ENCODE assay signal across 1 cellular context in genomic region chr2:120680136-120680761, GRCh38.
TF ChIP-seq lines count a peak whose summit lies in the region.

No MANE protein-coding gene starts in this region.

TF ChIP-seq in H1, 55 proteins besides CTCF, POLR2A, EP300 and RAD21 (continued from another document):
- TF ChIP-seq CHD7 (IDR thresholded peaks at IDR 0.05; ENCODE audit: insufficient replicate concordance, low read length) (no peak), ZNF274 (IDR thresholded peaks at IDR 0.05; ENCODE audit: borderline replicate concordance, extremely low read depth, low read length) (no peak), RNF2 (IDR thresholded peaks at IDR 0.05; ENCODE audit: borderline replicate concordance, low read depth, low read length, missing control alignments, poor library complexity, severe bottlenecking) (no peak), SP4 (IDR thresholded peaks at IDR 0.05; ENCODE audit: low read length) (no peak), BACH1 (IDR thresholded peaks at IDR 0.05; ENCODE audit: low read length) (no peak), TBP (IDR thresholded peaks at IDR 0.05; ENCODE audit: low read depth, low read length) (peak; percentile 42; the same call in 1 of the 2 replicates), JUND (IDR thresholded peaks at IDR 0.05; ENCODE audit: low read length) (no peak), PHF8 (conservative IDR thresholded peaks at IDR 0.05; ENCODE audit: low read depth, low read length) (no peak), TAF1 (IDR thresholded peaks at IDR 0.05; ENCODE audit: low read depth, low read length) (no peak), ATF2 (IDR thresholded peaks at IDR 0.05; ENCODE audit: low read length) (no peak), POLR2AphosphoS5 (IDR thresholded peaks at IDR 0.05; ENCODE audit: low read depth, low read length) (no peak), GABPA (IDR thresholded peaks at IDR 0.05; ENCODE audit: borderline replicate concordance, insufficient read depth, low read length) (0 out of 2 replicates have a peak, but pooled peaks have one; percentile 40)
